ENCODE assay signal across 17 cellular contexts in genomic region chr15:45646220-45646619, GRCh38. TPM values are rescaled to one million over a fixed set of nuclear protein-coding genes. Genes with fewer than 3 reads are reported as not detected.
DNase-seq lines count a peak whose midpoint lies in the region; ATAC-seq, FAIRE-seq and TF ChIP-seq lines count a peak whose summit lies in the region.
"Had no signal": no experiment of that assay in that cellular context is flagged by ENCODE, and none has a peak within 500 bp of the region (broad histone marks: within the 10 kb centered on the region; RNA-seq: fewer than 3 reads in every experiment).

No MANE protein-coding gene starts in this region.

- peak overlapping the region; percentile 20 for H2AFZ ChIP-seq in neural progenitor cell (replicated peaks)

- H3K27ac ChIP-seq in neural progenitor cell: no peak overlapping the region

- no peaks in the 10 kb centered on the region for H3K79me2 ChIP-seq in neural progenitor cell (ENCODE audit: low read depth)

- no peaks in the 10 kb centered on the region for H3K9me3 ChIP-seq in neural progenitor cell (ENCODE audit: low read depth)

- DNase-seq in ELR (ENCODE audit: low read depth): peak; percentile 53
- peak; percentile 55 for DNase-seq in RCC 7860 (ENCODE audit: low spot score)
- no peak for DNase-seq in neural progenitor cell (ENCODE audit: low spot score)
- DNase-seq in mesenteric fat pad (ENCODE audit: low spot score): no peak
- DNase-seq in GOT3 (lab: John Stamatoyannopoulos, UW): no peak
- no peak for DNase-seq in endothelial cell (ENCODE audit: low spot score)
- DNase-seq in stimulated activated naive B cell treated with anti-CD40 and anti-IgM and Interleukin-4, amounts not matched to agents 10 μg/mL and 1 μg/mL and 100 μg/mL, for 72 hours: no peak
- DNase-seq: amygdala; C1 segment of cervical spinal cord; effector CD8-positive, alpha-beta T cell; hypothalamus; NCI-H1694 treated with DMSO at 0.1 percent for 48 hours; stimulated activated CD4-positive, alpha-beta T cell treated with anti-CD3 and anti-CD28 coated beads, Interleukin-2, amount 100 ng/mL, for 24 hours had no signal

- peak; percentile 71 for FAIRE-seq in RCC 7860 (lab: Jason Lieb, UNC)

- H3K9me3 Mint-ChIP-seq in dendritic cell treated with granulocyte-macrophage colony-stimulating factor and Interleukin-4, amounts not matched to agents 40 ng/mL and 50 ng/mL, for 4 days: peaks cover 8% of the 10 kb centered on the region
- H3K9me3 Mint-ChIP-seq in neural progenitor cell (no peaks in the 10 kb centered on the region), endothelial cell (ENCODE audit: unreplicated experiment) (peaks cover 8% of the 10 kb centered on the region)
- peaks cover 2 to 4% of the 10 kb centered on the region in 2 donors for H3K9me3 Mint-ChIP-seq in stimulated activated naive B cell treated with anti-CD40 and anti-IgM and Interleukin-4, amounts not matched to agents 10 μg/mL and 1 μg/mL and 100 μg/mL, for 72 hours
- H3K9me3 Mint-ChIP-seq: memory B cell; stimulated activated memory B cell treated with anti-CD40 and anti-IgM and Interleukin-4, amounts not matched to agents 10 μg/mL and 1 μg/mL and 100 μg/mL, for 72 hours had no signal

- no peaks in the 10 kb centered on the region for H3K27me3 Mint-ChIP-seq in dendritic cell treated with granulocyte-macrophage colony-stimulating factor and Interleukin-4, amounts not matched to agents 40 ng/mL and 50 ng/mL, for 4 days
- H3K27me3 Mint-ChIP-seq in neural progenitor cell (ENCODE audit: insufficient read depth, low read depth) (peaks cover 2% of the 10 kb centered on the region), endothelial cell (ENCODE audit: unreplicated experiment) (peaks cover 4% of the 10 kb centered on the region)
- H3K27me3 Mint-ChIP-seq in stimulated activated naive B cell treated with anti-CD40 and anti-IgM and Interleukin-4, amounts not matched to agents 10 μg/mL and 1 μg/mL and 100 μg/mL, for 72 hours: no peaks in the 10 kb centered on the region
- H3K27me3 Mint-ChIP-seq: memory B cell; progenitor cell of endocrine pancreas; stimulated activated memory B cell treated with anti-CD40 and anti-IgM and Interleukin-4, amounts not matched to agents 10 μg/mL and 1 μg/mL and 100 μg/mL, for 72 hours had no signal

- H3K4me1 ChIP-seq in neural progenitor cell: no peaks in the 10 kb centered on the region

- no peak overlapping the region for H3K4me3 Mint-ChIP-seq in dendritic cell treated with granulocyte-macrophage colony-stimulating factor and Interleukin-4, amounts not matched to agents 40 ng/mL and 50 ng/mL, for 4 days
- no peak overlapping the region for H3K4me3 Mint-ChIP-seq in neural progenitor cell
- no peak overlapping the region for H3K4me3 Mint-ChIP-seq in endothelial cell (ENCODE audit: unreplicated experiment)
- H3K4me3 Mint-ChIP-seq in stimulated activated naive B cell treated with anti-CD40 and anti-IgM and Interleukin-4, amounts not matched to agents 10 μg/mL and 1 μg/mL and 100 μg/mL, for 72 hours: no peak overlapping the region
- H3K4me3 Mint-ChIP-seq: memory B cell; stimulated activated memory B cell treated with anti-CD40 and anti-IgM and Interleukin-4, amounts not matched to agents 10 μg/mL and 1 μg/mL and 100 μg/mL, for 72 hours had no signal

- no peak for ATAC-seq in stimulated activated naive B cell treated with anti-CD40 and anti-IgM and Interleukin-4, amounts not matched to agents 10 μg/mL and 1 μg/mL and 100 μg/mL, for 72 hours (replicated peaks)
- ATAC-seq: stimulated activated memory B cell treated with anti-CD40 and anti-IgM and Interleukin-4, amounts not matched to agents 10 μg/mL and 1 μg/mL and 100 μg/mL, for 72 hours had no signal

- H3K4me1 Mint-ChIP-seq in dendritic cell treated with granulocyte-macrophage colony-stimulating factor and Interleukin-4, amounts not matched to agents 40 ng/mL and 50 ng/mL, for 4 days (ENCODE audit: low read depth): peaks cover 81% of the 10 kb centered on the region
- H3K4me1 Mint-ChIP-seq in neural progenitor cell (peaks cover 7% of the 10 kb centered on the region), endothelial cell (ENCODE audit: unreplicated experiment) (no peaks in the 10 kb centered on the region)
- H3K4me1 Mint-ChIP-seq in stimulated activated naive B cell treated with anti-CD40 and anti-IgM and Interleukin-4, amounts not matched to agents 10 μg/mL and 1 μg/mL and 100 μg/mL, for 72 hours: peaks cover 36 to 65% of the 10 kb centered on the region in 2 donors

- H3K4me3 ChIP-seq in neural progenitor cell: no peak overlapping the region

- peak overlapping the region; percentile 58 for H3K27ac Mint-ChIP-seq in dendritic cell treated with granulocyte-macrophage colony-stimulating factor and Interleukin-4, amounts not matched to agents 40 ng/mL and 50 ng/mL, for 4 days
- H3K27ac Mint-ChIP-seq in neural progenitor cell: no peak overlapping the region
- no peak overlapping the region for H3K27ac Mint-ChIP-seq in endothelial cell (ENCODE audit: unreplicated experiment)
- H3K27ac Mint-ChIP-seq in stimulated activated naive B cell treated with anti-CD40 and anti-IgM and Interleukin-4, amounts not matched to agents 10 μg/mL and 1 μg/mL and 100 μg/mL, for 72 hours: no peak overlapping the region
- H3K27ac Mint-ChIP-seq: stimulated activated memory B cell treated with anti-CD40 and anti-IgM and Interleukin-4, amounts not matched to agents 10 μg/mL and 1 μg/mL and 100 μg/mL, for 72 hours had no signal

- intact Hi-C loops in dendritic cell treated with granulocyte-macrophage colony-stimulating factor and Interleukin-4, amounts not matched to agents 40 ng/mL and 50 ng/mL, for 4 days (cut with micrococcal nuclease): no loop called here

- no peaks in the 10 kb centered on the region for H4K20me1 ChIP-seq in neural progenitor cell (ENCODE audit: low read depth)

- no peaks in the 10 kb centered on the region for H3K27me3 ChIP-seq in neural progenitor cell

- H3K9ac ChIP-seq in neural progenitor cell: no peak overlapping the region

- peaks cover 50% of the 10 kb centered on the region for H3K36me3 Mint-ChIP-seq in dendritic cell treated with granulocyte-macrophage colony-stimulating factor and Interleukin-4, amounts not matched to agents 40 ng/mL and 50 ng/mL, for 4 days (ENCODE audit: low read depth)
- H3K36me3 Mint-ChIP-seq in neural progenitor cell: no peaks in the 10 kb centered on the region
- no peaks in the 10 kb centered on the region for H3K36me3 Mint-ChIP-seq in endothelial cell (ENCODE audit: low read depth, unreplicated experiment)
- peaks cover 9 to 14% of the 10 kb centered on the region in 2 donors for H3K36me3 Mint-ChIP-seq in stimulated activated naive B cell treated with anti-CD40 and anti-IgM and Interleukin-4, amounts not matched to agents 10 μg/mL and 1 μg/mL and 100 μg/mL, for 72 hours

- no peaks in the 10 kb centered on the region for H3F3A ChIP-seq in neural progenitor cell (ENCODE audit: low read depth)

- no peaks in the 10 kb centered on the region for H3K36me3 ChIP-seq in neural progenitor cell

- no peak overlapping the region for H3K4me2 ChIP-seq in neural progenitor cell

- no peak for TF ChIP-seq CTCF in neural progenitor cell (IDR thresholded peaks at IDR 0.05)
- TF ChIP-seq CTCF in endothelial cell (IDR thresholded peaks at IDR 0.05; ENCODE audit: unreplicated experiment): no peak

RNA-seq across cellular contexts. Expression of gene SQOR, which starts 11.4 kb away (rescaled TPM):
- total RNA-seq in neural progenitor cell (ENCODE audit: low replicate concordance) (0.22 and 0.73 TPM in 2 replicates), mesenteric fat pad (62.1 TPM), endothelial cell (ENCODE audit: unreplicated experiment) (3.8 TPM)

RNA-seq across cellular contexts. Expression of gene BLOC1S6, which starts 59.0 kb away (rescaled TPM):
- total RNA-seq in neural progenitor cell (ENCODE audit: low replicate concordance): 46.6 and 64.6 TPM in 2 replicates
- total RNA-seq in mesenteric fat pad: 66.8 TPM
- 30.1 TPM for total RNA-seq in endothelial cell (ENCODE audit: unreplicated experiment)

Comparison
In these comparisons a context has a peak if more than half of its experiments do, and no peak if none do; other contexts are left out.
1. DNase-seq: peak in ELR (single experiment) and RCC 7860 (single experiment); none in neural progenitor cell (single experiment), mesenteric fat pad (single experiment), GOT3 (single experiment), endothelial cell (single experiment) and stimulated activated naive B cell treated with anti-CD40 and anti-IgM and Interleukin-4, amounts not matched to agents 10 μg/mL and 1 μg/mL and 100 μg/mL, for 72 hours (single experiment).
2. RNA of gene SQOR, which starts 11.4 kb away (total RNA-seq): 62.1 TPM in mesenteric fat pad (single experiment); 3.8 TPM in endothelial cell (single experiment) and 0.22 to 0.73 TPM in neural progenitor cell; every median in the first group is over 10 times any median in the second.